Comparison of ENCODE assay signal across 1 cellular context in genomic region chr9:94623253-94623652, GRCh38.
TF ChIP-seq lines count a peak whose summit lies in the region.

No MANE protein-coding gene starts in this region.

TF ChIP-seq in HepG2, 621 proteins besides CTCF, POLR2A, EP300 and RAD21 (continued from another document and continues in another):
- TF ChIP-seq, protein P1, sequence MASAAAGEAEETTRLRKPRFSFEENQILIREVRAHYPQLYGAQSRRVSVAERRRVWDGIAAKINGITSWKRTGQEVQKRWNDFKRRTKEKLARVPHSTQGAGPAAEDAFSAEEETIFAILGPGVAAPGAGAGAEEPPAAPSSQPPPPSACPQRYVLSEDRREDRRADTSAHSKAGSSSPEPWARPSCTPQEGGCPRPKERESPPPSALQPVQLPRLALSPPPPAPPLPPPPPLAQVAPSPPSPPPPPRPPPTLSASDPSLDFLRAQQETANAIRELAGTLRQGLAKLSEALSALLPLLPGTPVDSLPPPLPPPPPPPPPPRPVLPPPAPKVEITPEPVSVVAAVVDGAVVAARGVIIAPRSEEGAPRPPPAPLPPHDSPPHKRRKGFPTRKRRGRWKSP (CRISPR knock-in tag; IDR thresholded peaks at IDR 0.05): no peak
- no peak for TF ChIP-seq ELF1 (CRISPR knock-in tag; IDR thresholded peaks at IDR 0.05)
- peak; percentile 66; the same call in 1 of the 2 replicates for TF ChIP-seq TSC22D2 (CRISPR knock-in tag; IDR thresholded peaks at IDR 0.05; ENCODE audit: borderline replicate concordance)
- TF ChIP-seq ATF2 (CRISPR knock-in tag; IDR thresholded peaks at IDR 0.05): no peak
- no peak for TF ChIP-seq NR2F2 (IDR thresholded peaks at IDR 0.05; ENCODE audit: borderline replicate concordance, low read depth)
- TF ChIP-seq ZNF780A (CRISPR knock-in tag; IDR thresholded peaks at IDR 0.05): no peak
- no peak for TF ChIP-seq MTA3 (CRISPR knock-in tag; IDR thresholded peaks at IDR 0.05)
- TF ChIP-seq SETDB1 (CRISPR knock-in tag; IDR thresholded peaks at IDR 0.05; ENCODE audit: borderline replicate concordance): no peak
- TF ChIP-seq NR2F6 (IDR thresholded peaks at IDR 0.05): no peak
- TF ChIP-seq NR2F6 (CRISPR knock-in tag; IDR thresholded peaks at IDR 0.05): peak; percentile 32; the same call in 1 of the 2 replicates
- TF ChIP-seq RXRB (CRISPR knock-in tag; IDR thresholded peaks at IDR 0.05; ENCODE audit: borderline replicate concordance): peak; percentile 68; the same call in 1 of the 2 replicates
- TF ChIP-seq KDM5B (CRISPR knock-in tag; IDR thresholded peaks at IDR 0.05; ENCODE audit: borderline replicate concordance): no peak
- no peak for TF ChIP-seq ZNF282 (IDR thresholded peaks at IDR 0.05; ENCODE audit: partially characterized antibody)
- TF ChIP-seq MBD4 (IDR thresholded peaks at IDR 0.05; ENCODE audit: borderline replicate concordance, low read length): no peak
- peak; percentile 12; the same call in 1 of the 2 replicates for TF ChIP-seq ZBTB33 (CRISPR knock-in tag; IDR thresholded peaks at IDR 0.05)
- TF ChIP-seq ARID4A (CRISPR knock-in tag; IDR thresholded peaks at IDR 0.05; ENCODE audit: borderline replicate concordance): peak; percentile 55; the same call in 1 of the 2 replicates
- TF ChIP-seq HNF1A (IDR thresholded peaks at IDR 0.05; ENCODE audit: low read depth): no peak
- TF ChIP-seq HNF1A (CRISPR knock-in tag; IDR thresholded peaks at IDR 0.05; ENCODE audit: borderline replicate concordance): no peak
- no peak for TF ChIP-seq ZNF678 (CRISPR knock-in tag; IDR thresholded peaks at IDR 0.05)
- TF ChIP-seq HCFC1 (IDR thresholded peaks at IDR 0.05; ENCODE audit: low read depth, low read length): no peak
- no peak for TF ChIP-seq ZNF34 (CRISPR knock-in tag; IDR thresholded peaks at IDR 0.05; ENCODE audit: borderline replicate concordance)
- no peak for TF ChIP-seq ZFP1 (CRISPR knock-in tag; IDR thresholded peaks at IDR 0.05)
- no peak for TF ChIP-seq ZNF317 (CRISPR knock-in tag; IDR thresholded peaks at IDR 0.05)
- no peak for TF ChIP-seq KDM1A (CRISPR knock-in tag; IDR thresholded peaks at IDR 0.05)
- no peak for TF ChIP-seq MEF2D (CRISPR knock-in tag; IDR thresholded peaks at IDR 0.05)
- TF ChIP-seq SNRNP70 (IDR thresholded peaks at IDR 0.05; ENCODE audit: low read depth, low read length): no peak
- TF ChIP-seq ZNF275 (CRISPR knock-in tag; IDR thresholded peaks at IDR 0.05; ENCODE audit: borderline replicate concordance): no peak
- TF ChIP-seq ZNF276 (CRISPR knock-in tag; IDR thresholded peaks at IDR 0.05; ENCODE audit: low read depth): no peak
- TF ChIP-seq TBP (CRISPR knock-in tag; IDR thresholded peaks at IDR 0.05): no peak
- no peak; the same call in 1 of the 2 replicates for TF ChIP-seq GABPB1 (CRISPR knock-in tag; IDR thresholded peaks at IDR 0.05)
- TF ChIP-seq CEBPG (CRISPR knock-in tag; IDR thresholded peaks at IDR 0.05): peak; percentile 55
- no peak for TF ChIP-seq ZNF136 (CRISPR knock-in tag; IDR thresholded peaks at IDR 0.05; ENCODE audit: low read depth)
- TF ChIP-seq ZNF720 (CRISPR knock-in tag; IDR thresholded peaks at IDR 0.05): no peak
- TF ChIP-seq HOXA5 (CRISPR knock-in tag; IDR thresholded peaks at IDR 0.05): no peak
- no peak for TF ChIP-seq ZNF850 (CRISPR knock-in tag; conservative IDR thresholded peaks at IDR 0.05)
- no peak for TF ChIP-seq ZNF891 (CRISPR knock-in tag; IDR thresholded peaks at IDR 0.05)
- TF ChIP-seq RXRA (CRISPR knock-in tag; IDR thresholded peaks at IDR 0.05): 0 out of 2 replicates have a peak, but pooled peaks have one; percentile 26
- TF ChIP-seq HOXA3 (CRISPR knock-in tag; IDR thresholded peaks at IDR 0.05): peak; percentile 59; the same call in 1 of the 2 replicates
- TF ChIP-seq ZNF550 (CRISPR knock-in tag; IDR thresholded peaks at IDR 0.05; ENCODE audit: borderline replicate concordance): no peak
- no peak for TF ChIP-seq ZNF546 (CRISPR knock-in tag; conservative IDR thresholded peaks at IDR 0.05)
- no peak for TF ChIP-seq HMG20B (CRISPR knock-in tag; conservative IDR thresholded peaks at IDR 0.05)
- no peak for TF ChIP-seq HNF4G (IDR thresholded peaks at IDR 0.05; ENCODE audit: borderline replicate concordance, low read depth, low read length)
- TF ChIP-seq HNF4G (CRISPR knock-in tag; IDR thresholded peaks at IDR 0.05; ENCODE audit: borderline replicate concordance, low read depth): no peak
- TF ChIP-seq, protein P2, sequence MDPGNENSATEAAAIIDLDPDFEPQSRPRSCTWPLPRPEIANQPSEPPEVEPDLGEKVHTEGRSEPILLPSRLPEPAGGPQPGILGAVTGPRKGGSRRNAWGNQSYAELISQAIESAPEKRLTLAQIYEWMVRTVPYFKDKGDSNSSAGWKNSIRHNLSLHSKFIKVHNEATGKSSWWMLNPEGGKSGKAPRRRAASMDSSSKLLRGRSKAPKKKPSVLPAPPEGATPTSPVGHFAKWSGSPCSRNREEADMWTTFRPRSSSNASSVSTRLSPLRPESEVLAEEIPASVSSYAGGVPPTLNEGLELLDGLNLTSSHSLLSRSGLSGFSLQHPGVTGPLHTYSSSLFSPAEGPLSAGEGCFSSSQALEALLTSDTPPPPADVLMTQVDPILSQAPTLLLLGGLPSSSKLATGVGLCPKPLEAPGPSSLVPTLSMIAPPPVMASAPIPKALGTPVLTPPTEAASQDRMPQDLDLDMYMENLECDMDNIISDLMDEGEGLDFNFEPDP (CRISPR knock-in tag; conservative IDR thresholded peaks at IDR 0.05): no peak
- no peak for TF ChIP-seq SSRP1 (CRISPR knock-in tag; IDR thresholded peaks at IDR 0.05)
- peak; percentile 86 for TF ChIP-seq STAG1 (CRISPR knock-in tag; IDR thresholded peaks at IDR 0.05)
- TF ChIP-seq, protein P3, sequence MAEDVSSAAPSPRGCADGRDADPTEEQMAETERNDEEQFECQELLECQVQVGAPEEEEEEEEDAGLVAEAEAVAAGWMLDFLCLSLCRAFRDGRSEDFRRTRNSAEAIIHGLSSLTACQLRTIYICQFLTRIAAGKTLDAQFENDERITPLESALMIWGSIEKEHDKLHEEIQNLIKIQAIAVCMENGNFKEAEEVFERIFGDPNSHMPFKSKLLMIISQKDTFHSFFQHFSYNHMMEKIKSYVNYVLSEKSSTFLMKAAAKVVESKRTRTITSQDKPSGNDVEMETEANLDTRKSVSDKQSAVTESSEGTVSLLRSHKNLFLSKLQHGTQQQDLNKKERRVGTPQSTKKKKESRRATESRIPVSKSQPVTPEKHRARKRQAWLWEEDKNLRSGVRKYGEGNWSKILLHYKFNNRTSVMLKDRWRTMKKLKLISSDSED (CRISPR knock-in tag; IDR thresholded peaks at IDR 0.05): no peak
